In genomic region chr11:76445122-76446084, GRCh38 we compare ENCODE assay signal across 1 cellular context.
A peak's percentile ranks its signal among the peaks of the same experiment; 100 is the strongest.
TF ChIP-seq lines count a peak whose summit lies in the region.

No MANE protein-coding gene starts in this region.

TF ChIP-seq in HepG2, 621 proteins besides CTCF, POLR2A, EP300 and RAD21 (continued from another document and continues in another):
- TF ChIP-seq AHDC1 (CRISPR knock-in tag; IDR thresholded peaks at IDR 0.05; ENCODE audit: borderline replicate concordance) = no peak
- 0 out of 2 replicates have a peak, but pooled peaks have one; percentile 16 for TF ChIP-seq TRIM24 (CRISPR knock-in tag; IDR thresholded peaks at IDR 0.05)
- TF ChIP-seq ZNF280B (CRISPR knock-in tag; IDR thresholded peaks at IDR 0.05; ENCODE audit: borderline replicate concordance) = no peak; the same call in 1 of the 2 replicates
- TF ChIP-seq ZNF160 (CRISPR knock-in tag; IDR thresholded peaks at IDR 0.05) = no peak
- TF ChIP-seq MAFK (conservative IDR thresholded peaks at IDR 0.05 in 1 of 2, IDR thresholded peaks at IDR 0.05 in 1 of 2; ENCODE audit: low read length in 2 of 2) = no peak
- no peak for TF ChIP-seq ZNF251 (CRISPR knock-in tag; IDR thresholded peaks at IDR 0.05)
- no peak for TF ChIP-seq ZNF124 (CRISPR knock-in tag; IDR thresholded peaks at IDR 0.05)
- no peak for TF ChIP-seq ZNF431 (CRISPR knock-in tag; IDR thresholded peaks at IDR 0.05; ENCODE audit: borderline replicate concordance, low read depth)
- TF ChIP-seq EEA1 (CRISPR knock-in tag; IDR thresholded peaks at IDR 0.05; ENCODE audit: borderline replicate concordance) = no peak
- 0 out of 2 replicates have a peak, but pooled peaks have one; percentile 21 for TF ChIP-seq ZNF430 (CRISPR knock-in tag; IDR thresholded peaks at IDR 0.05)
- no peak for TF ChIP-seq ZNF143 (CRISPR knock-in tag; IDR thresholded peaks at IDR 0.05)
- TF ChIP-seq BCL6 (CRISPR knock-in tag; IDR thresholded peaks at IDR 0.05) = no peak
- no peak for TF ChIP-seq WIZ (CRISPR knock-in tag; IDR thresholded peaks at IDR 0.05)
- TF ChIP-seq MAF1 (CRISPR knock-in tag; IDR thresholded peaks at IDR 0.05; ENCODE audit: borderline replicate concordance) = 0 out of 2 replicates have a peak, but pooled peaks have one; percentile 30
- 0 out of 2 replicates have a peak, but pooled peaks have one; percentile 19 for TF ChIP-seq TFDP1 (CRISPR knock-in tag; IDR thresholded peaks at IDR 0.05; ENCODE audit: borderline replicate concordance)
- no peak for TF ChIP-seq ZNF552 (CRISPR knock-in tag; IDR thresholded peaks at IDR 0.05; ENCODE audit: borderline replicate concordance)
- TF ChIP-seq ZNF513 (CRISPR knock-in tag; conservative IDR thresholded peaks at IDR 0.05) = no peak
- no peak for TF ChIP-seq E2F2 (CRISPR knock-in tag; IDR thresholded peaks at IDR 0.05; ENCODE audit: borderline replicate concordance)
- TF ChIP-seq DRAP1 (CRISPR knock-in tag; IDR thresholded peaks at IDR 0.05) = no peak
- TF ChIP-seq KMT2A (CRISPR knock-in tag; IDR thresholded peaks at IDR 0.05) = peak; percentile 51; the same call in 1 of the 2 replicates
- no peak for TF ChIP-seq ZNF510 (CRISPR knock-in tag; IDR thresholded peaks at IDR 0.05; ENCODE audit: low read depth)
- no peak for TF ChIP-seq ZFP90 (CRISPR knock-in tag; IDR thresholded peaks at IDR 0.05; ENCODE audit: borderline replicate concordance)
- TF ChIP-seq ZNF781 (CRISPR knock-in tag; IDR thresholded peaks at IDR 0.05; ENCODE audit: borderline replicate concordance, not compliant biosample characterization) = no peak
- TF ChIP-seq NFE2L2 (IDR thresholded peaks at IDR 0.05; ENCODE audit: low read length) = no peak
- TF ChIP-seq ZNF224 (CRISPR knock-in tag; IDR thresholded peaks at IDR 0.05) = no peak
- TF ChIP-seq RARA (CRISPR knock-in tag; IDR thresholded peaks at IDR 0.05) = no peak
- no peak for TF ChIP-seq REL (CRISPR knock-in tag; conservative IDR thresholded peaks at IDR 0.05)
- TF ChIP-seq ZMAT3 (CRISPR knock-in tag; conservative IDR thresholded peaks at IDR 0.05) = no peak; the same call in 1 of the 2 replicates
- TF ChIP-seq CBX1 (IDR thresholded peaks at IDR 0.05; ENCODE audit: low read depth) = no peak
- TF ChIP-seq ZNF75D (CRISPR knock-in tag; IDR thresholded peaks at IDR 0.05; ENCODE audit: borderline replicate concordance) = no peak
- no peak for TF ChIP-seq ZNF20 (CRISPR knock-in tag; IDR thresholded peaks at IDR 0.05)
- peak; percentile 81; the same call in 1 of the 2 replicates for TF ChIP-seq ZNF501 (CRISPR knock-in tag; IDR thresholded peaks at IDR 0.05)
- no peak for TF ChIP-seq FOXC1 (CRISPR knock-in tag; IDR thresholded peaks at IDR 0.05; ENCODE audit: borderline replicate concordance)
- no peak; the same call in 1 of the 2 replicates for TF ChIP-seq BCL3 (CRISPR knock-in tag; IDR thresholded peaks at IDR 0.05)
- no peak for TF ChIP-seq RNF2 (conservative IDR thresholded peaks at IDR 0.05; ENCODE audit: low read depth)
- no peak for TF ChIP-seq YY1 (IDR thresholded peaks at IDR 0.05; ENCODE audit: insufficient read depth, insufficient replicate concordance, low read depth, low read length)
- no peak; the same call in 1 of the 2 replicates for TF ChIP-seq CSRNP1 (CRISPR knock-in tag; IDR thresholded peaks at IDR 0.05)
- TF ChIP-seq CSRNP2 (CRISPR knock-in tag; conservative IDR thresholded peaks at IDR 0.05; ENCODE audit: low read depth) = no peak
- no peak; the same call in 1 of the 2 replicates for TF ChIP-seq HDAC1 (CRISPR knock-in tag; IDR thresholded peaks at IDR 0.05)
- no peak for TF ChIP-seq ZBTB4 (CRISPR knock-in tag; IDR thresholded peaks at IDR 0.05; ENCODE audit: borderline replicate concordance)
- no peak for TF ChIP-seq ARHGAP35 (CRISPR knock-in tag; IDR thresholded peaks at IDR 0.05; ENCODE audit: borderline replicate concordance)
- 0 out of 2 replicates have a peak, but pooled peaks have one; percentile 5 for TF ChIP-seq BORCS8-MEF2B (CRISPR knock-in tag; IDR thresholded peaks at IDR 0.05)
- TF ChIP-seq NBN (conservative IDR thresholded peaks at IDR 0.05) = no peak
- no peak for TF ChIP-seq NKX3-1 (CRISPR knock-in tag; IDR thresholded peaks at IDR 0.05)
- no peak for TF ChIP-seq FOXA1 (IDR thresholded peaks at IDR 0.05)
- TF ChIP-seq FOXA1 (CRISPR knock-in tag; IDR thresholded peaks at IDR 0.05) = 0 out of 2 replicates have a peak, but pooled peaks have one; percentile 18
